1 cellular context compared by ENCODE assay signal in genomic region chr6:143339223-143339622, GRCh38.
TF ChIP-seq lines count a peak whose summit lies in the region.

No MANE protein-coding gene starts in this region.

TF ChIP-seq in K562, 482 proteins besides CTCF, POLR2A, EP300 and RAD21 (continued from another document):
- TF ChIP-seq, protein P1, sequence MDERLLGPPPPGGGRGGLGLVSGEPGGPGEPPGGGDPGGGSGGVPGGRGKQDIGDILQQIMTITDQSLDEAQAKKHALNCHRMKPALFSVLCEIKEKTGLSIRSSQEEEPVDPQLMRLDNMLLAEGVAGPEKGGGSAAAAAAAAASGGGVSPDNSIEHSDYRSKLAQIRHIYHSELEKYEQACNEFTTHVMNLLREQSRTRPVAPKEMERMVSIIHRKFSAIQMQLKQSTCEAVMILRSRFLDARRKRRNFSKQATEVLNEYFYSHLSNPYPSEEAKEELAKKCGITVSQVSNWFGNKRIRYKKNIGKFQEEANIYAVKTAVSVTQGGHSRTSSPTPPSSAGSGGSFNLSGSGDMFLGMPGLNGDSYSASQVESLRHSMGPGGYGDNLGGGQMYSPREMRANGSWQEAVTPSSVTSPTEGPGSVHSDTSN (CRISPR knock-in tag; IDR thresholded peaks at IDR 0.05; ENCODE audit: low read depth) = no peak
- TF ChIP-seq, protein P1 (tag; conservative IDR thresholded peaks at IDR 0.05; ENCODE audit: low read depth) = peak; percentile 78
- TF ChIP-seq NFIX (CRISPR knock-in tag; IDR thresholded peaks at IDR 0.05; ENCODE audit: low read depth) = no peak
- TF ChIP-seq BHLHE40 (IDR thresholded peaks at IDR 0.05; ENCODE audit: low read length) = no peak
- peak; percentile 68 for TF ChIP-seq MEIS2 (IDR thresholded peaks at IDR 0.05; ENCODE audit: partially characterized antibody)
- TF ChIP-seq RFX1 (IDR thresholded peaks at IDR 0.05) = no peak
- 0 out of 2 replicates have a peak, but pooled peaks have one; percentile 17 for TF ChIP-seq PKNOX1 (IDR thresholded peaks at IDR 0.05)
- TF ChIP-seq SMARCE1 (IDR thresholded peaks at IDR 0.05) = no peak
- TF ChIP-seq ILK (tag; IDR thresholded peaks at IDR 0.05; ENCODE audit: borderline replicate concordance, low read depth) = no peak
